Comparison of ENCODE assay signal across 18 cellular contexts in the genomic region with DNA sequence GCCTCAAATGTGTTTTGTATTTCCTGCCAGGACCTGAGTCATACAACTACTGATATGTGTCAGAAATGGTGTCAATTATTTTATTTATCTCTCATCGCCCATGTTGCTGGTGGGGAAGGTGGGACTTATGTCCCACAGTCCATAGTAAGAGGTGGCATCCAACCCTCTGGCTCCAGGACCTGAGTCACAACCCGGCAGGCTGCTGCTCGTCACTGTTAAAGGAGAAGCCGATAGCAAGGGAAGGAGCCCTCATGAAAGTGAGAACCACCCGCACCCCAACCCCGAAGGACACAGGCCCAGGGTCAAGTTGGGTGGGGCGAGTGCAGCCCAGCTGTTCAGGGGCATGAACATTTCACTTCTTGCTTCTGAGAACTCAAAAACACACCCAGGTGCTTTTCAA. TPM values are rescaled to one million over a fixed set of nuclear protein-coding genes. Genes with fewer than 3 reads are reported as not detected.
DNase-seq lines count a peak whose midpoint lies in the region; ATAC-seq and TF ChIP-seq lines count a peak whose summit lies in the region.
"Had no signal": no experiment of that assay in that cellular context is flagged by ENCODE, and none has a peak within 500 bp of the region (broad histone marks: within the 10 kb centered on the region; RNA-seq: fewer than 3 reads in every experiment).

No MANE protein-coding gene starts in this region.

- no peak overlapping the region for H3K27ac ChIP-seq in A673 (ENCODE audit: low read depth, low read length, poor library complexity, severe bottlenecking)
- H3K27ac ChIP-seq in Panc1 (ENCODE audit: low read length), result peak overlapping the region; percentile 39; the same call in 1 of the 2 replicates
- no peak overlapping the region for H3K27ac ChIP-seq in spleen
- no peak overlapping the region for H3K27ac ChIP-seq in esophagus muscularis mucosa (replicated peaks in 1 of 4)
- H3K27ac ChIP-seq: A549, C4-2B had no signal

- H3K27me3 Mint-ChIP-seq in activated CD4-positive, alpha-beta T cell treated with anti-CD3 and anti-CD28 coated beads for 36 hours, result no peaks in the 10 kb centered on the region

- POLR2A ChIA-PET in A673 (lab: Charles Lee; ENCODE audit: low non-redundant PET), result no interaction called here
- POLR2A ChIA-PET in Panc1 (lab: Charles Lee), result no interaction called here
- POLR2A ChIA-PET in activated CD4-positive, alpha-beta T cell treated with anti-CD3 and anti-CD28 coated beads for 36 hours (lab: Charles Lee), result no interaction called here

- no peak overlapping the region for H3K4me3 Mint-ChIP-seq in activated CD4-positive, alpha-beta T cell treated with anti-CD3 and anti-CD28 coated beads for 36 hours

- H3K9me3 Mint-ChIP-seq in activated CD4-positive, alpha-beta T cell treated with anti-CD3 and anti-CD28 coated beads for 36 hours (ENCODE audit: low read depth), result no peaks in the 10 kb centered on the region

- TF ChIP-seq EP300 in esophagus muscularis mucosa (IDR thresholded peaks at IDR 0.05), result no peak

- TF ChIP-seq CTCF in A673 (conservative IDR thresholded peaks at IDR 0.05; ENCODE audit: low read depth, low read length), result no peak
- TF ChIP-seq CTCF in Panc1 (IDR thresholded peaks at IDR 0.05), result no peak
- TF ChIP-seq CTCF in spleen (IDR thresholded peaks at IDR 0.05 in 8 of 11, conservative IDR thresholded peaks at IDR 0.05 in 3 of 11), result no peak
- no peak for TF ChIP-seq CTCF in esophagus muscularis mucosa (IDR thresholded peaks at IDR 0.05)

- no peaks in the 10 kb centered on the region for H3K36me3 ChIP-seq in A673 (ENCODE audit: insufficient read depth, low read length, poor library complexity, severe bottlenecking)
- H3K36me3 ChIP-seq in Panc1 (ENCODE audit: control insufficient read depth, insufficient read depth, low read length), result no peaks in the 10 kb centered on the region
- H3K36me3 ChIP-seq in spleen, result no peaks in the 10 kb centered on the region
- H3K36me3 ChIP-seq in esophagus muscularis mucosa, result no peaks in the 10 kb centered on the region

- in situ Hi-C loops in Panc1 (cut with HindIII; ENCODE audit: low pct_unique_long_range_greater_than_20kb, low sequenced_read_pairs), result no loop called here

- ATAC-seq in Panc1 (no peak), GM18505 (IDR thresholded peaks at IDR 0.05; ENCODE audit: unreplicated experiment) (no peak)
- no peak for ATAC-seq in activated CD4-positive, alpha-beta T cell treated with anti-CD3 and anti-CD28 coated beads for 36 hours
- ATAC-seq: A549 had no signal

- peak; percentile 39 for DNase-seq in A673 (ENCODE audit: low spot score)
- no peak for DNase-seq in Panc1 (ENCODE audit: low read depth, low spot score)
- peak; percentile 6 for DNase-seq in islet precursor cell
- DNase-seq in spleen, result peak; percentile 65
- DNase-seq in activated CD4-positive, alpha-beta T cell treated with anti-CD3 and anti-CD28 coated beads for 36 hours, result no peak
- no peak for DNase-seq in esophagus muscularis mucosa (ENCODE audit: extremely low spot score)
- DNase-seq: GOT3; KG1; NCI-H1436; NCI-H2029; NCI-H2171; NCI-H446; NCI-H69; NK-92 treated with Interleukin-12 subunit alpha and Interleukin-12 subunit beta, amount 100 ng/mL, for 24 hours; OCI-M1 had no signal

- no peaks in the 10 kb centered on the region for H3K36me3 Mint-ChIP-seq in activated CD4-positive, alpha-beta T cell treated with anti-CD3 and anti-CD28 coated beads for 36 hours (ENCODE audit: low read depth)

- intact Hi-C loops in A673 (cut with micrococcal nuclease; ENCODE audit: unreplicated experiment), result no loop called here
- intact Hi-C loops in Panc1 (cut with micrococcal nuclease; ENCODE audit: unreplicated experiment), result no loop called here
- intact Hi-C loops in spleen (cut with DNase I; ENCODE audit: low total_unique reads), result no loop called here
- intact Hi-C loops in activated CD4-positive, alpha-beta T cell treated with anti-CD3 and anti-CD28 coated beads for 36 hours (cut with DNase I, micrococcal nuclease), result no loop called here
- intact Hi-C loops in esophagus muscularis mucosa (cut with DNase I), result no loop called here

- H3K27me3 ChIP-seq in A673 (replicated peaks; ENCODE audit: insufficient read depth, low read depth, low read length, poor library complexity), result no peaks in the 10 kb centered on the region
- no peaks in the 10 kb centered on the region for H3K27me3 ChIP-seq in Panc1 (ENCODE audit: control insufficient read depth, insufficient read depth, low read length)
- no peaks in the 10 kb centered on the region for H3K27me3 ChIP-seq in spleen (replicated peaks in 1 of 7)
- H3K27me3 ChIP-seq in esophagus muscularis mucosa, result no peaks in the 10 kb centered on the region

- H3K4me1 Mint-ChIP-seq in activated CD4-positive, alpha-beta T cell treated with anti-CD3 and anti-CD28 coated beads for 36 hours, result peaks cover 10% of the 10 kb centered on the region

- WGBS in spleen, 5 donors, result 50 to 75% (median 67%) methylated on average over 7 of the region's 7 CpGs
- WGBS in esophagus muscularis mucosa, result 76% methylated on average over 6 of the region's 7 CpGs

- TF ChIP-seq POLR2A in spleen (IDR thresholded peaks at IDR 0.05) (no peak), esophagus muscularis mucosa (IDR thresholded peaks at IDR 0.05; ENCODE audit: low read depth) (no peak), GM18505 (IDR thresholded peaks at IDR 0.05; ENCODE audit: borderline replicate concordance, extremely low read depth, insufficient read depth, insufficient read length) (no peak)

- CTCF ChIA-PET in A673 (lab: Charles Lee) (no interaction called here), Panc1 (lab: Charles Lee) (no interaction called here)
- CTCF ChIA-PET in activated CD4-positive, alpha-beta T cell treated with anti-CD3 and anti-CD28 coated beads for 36 hours (lab: Charles Lee), result no interaction called here

- H3K4me3 ChIP-seq in A673 (ENCODE audit: low read depth, low read length, poor library complexity, severe bottlenecking), result no peak overlapping the region
- no peak overlapping the region for H3K4me3 ChIP-seq in Panc1 (ENCODE audit: low read depth in 2 of 2, low read length in 2 of 2)
- no peak overlapping the region for H3K4me3 ChIP-seq in spleen
- H3K4me3 ChIP-seq in esophagus muscularis mucosa, result no peak overlapping the region
- H3K4me3 ChIP-seq: A549 had no signal

- H3K4me1 ChIP-seq in A673 (ENCODE audit: insufficient read depth, low read length, poor library complexity, severe bottlenecking) (no peaks in the 10 kb centered on the region), Panc1 (ENCODE audit: control insufficient read depth, insufficient read depth, low read length) (peaks cover 24% of the 10 kb centered on the region), spleen (peaks cover 19 to 29% (median 25%) of the 10 kb centered on the region in 6 donors), esophagus muscularis mucosa (peaks cover 4 to 21% (median 10%) of the 10 kb centered on the region in 4 donors)

- no TSS peak for BruUV-seq in A673 (replicated peaks; lab: Mats Ljungman, UMichigan)
- no TSS peak for BruUV-seq in Panc1 (replicated peaks; lab: Mats Ljungman, UMichigan)

- H3K27ac Mint-ChIP-seq in activated CD4-positive, alpha-beta T cell treated with anti-CD3 and anti-CD28 coated beads for 36 hours, result no peak overlapping the region

- H3K9me3 ChIP-seq in A673 (ENCODE audit: low read depth, low read length, poor library complexity, severe bottlenecking) (no peaks in the 10 kb centered on the region), Panc1 (ENCODE audit: control insufficient read depth, insufficient read depth, low read depth, low read length) (no peaks in the 10 kb centered on the region), spleen (no peaks in the 10 kb centered on the region), esophagus muscularis mucosa (no peaks in the 10 kb centered on the region)
- H3K9me3 ChIP-seq: A549 had no signal

RNA-seq across cellular contexts. Expression of gene TP53I11, which starts 33.1 kb away (rescaled TPM):
- total RNA-seq in A673 (2021) (52.0 and 80.9 TPM in 2 replicates), Panc1 (2021; ENCODE audit: unreplicated experiment) (132 TPM), spleen (100 to 1,000 TPM in 5 of 7 donors, 10 to 100 TPM in 2; 80.1 to 169 (median 110) TPM), esophagus muscularis mucosa (10 to 100 TPM; 51.1 to 76.1 (median 59.2) TPM)
- polyA plus RNA-seq in Panc1 (2012; ENCODE audit: insufficient read length), result 179 TPM
- polyA plus RNA-seq in spleen, result 10 to 100 TPM; 10.2 to 48.0 (median 11.6) TPM
- total RNA-seq in activated CD4-positive, alpha-beta T cell treated with anti-CD3 and anti-CD28 coated beads for 36 hours, result 10 to 100 TPM; 14.3 to 15.8 TPM

Comparison
In these comparisons a context has a peak if more than half of its experiments do, and no peak if none do; other contexts are left out.
1. DNase-seq: peak in A673 (single experiment), islet precursor cell (single experiment) and spleen (single experiment); none in Panc1 (single experiment), activated CD4-positive, alpha-beta T cell treated with anti-CD3 and anti-CD28 coated beads for 36 hours (single experiment) and esophagus muscularis mucosa (single experiment).